ENCODE assay signal across 22 cellular contexts in genomic region chr6:8020083-8020482, GRCh38.
"Had no signal": no experiment of that assay in that cellular context is flagged by ENCODE, and none has a peak within 500 bp of the region (broad histone marks: within the 10 kb centered on the region; RNA-seq: fewer than 3 reads in every experiment).

No MANE protein-coding gene starts in this region.

- DNase-seq: dermis blood vessel endothelial cell; dorsolateral prefrontal cortex; effector CD4-positive, alpha-beta T cell; effector memory CD4-positive, alpha-beta T cell; erythroblast; esophagus squamous epithelium; foreskin fibroblast; foreskin melanocyte; gastrocnemius medialis; glutamatergic neuron; head of caudate nucleus; heart right ventricle; hippocampal formation; left cardiac atrium; left lung; left ventricle myocardium superior; lower lobe of right lung; mesendoderm; midbrain had no signal

- H3K36me3 ChIP-seq: gastrocnemius medialis had no signal

- ATAC-seq: esophagus mucosa, gastrocnemius medialis, heart right ventricle, left cardiac atrium, left lung, left ventricle myocardium superior, lower lobe of right lung had no signal

- H3K27ac ChIP-seq: coronary artery, dorsolateral prefrontal cortex, epithelial cell of prostate, esophagus squamous epithelium, gastrocnemius medialis, heart right ventricle, left lung, lower lobe of right lung had no signal

- H3K27me3 ChIP-seq: dorsolateral prefrontal cortex, esophagus squamous epithelium, gastrocnemius medialis, heart right ventricle, left lung had no signal

- H3K4me1 ChIP-seq: esophagus squamous epithelium, left lung, lower lobe of right lung had no signal

- H3K9me3 ChIP-seq: esophagus squamous epithelium, gastrocnemius medialis, heart right ventricle, left lung, lower lobe of right lung had no signal

- H3K4me3 ChIP-seq: coronary artery, dorsolateral prefrontal cortex, esophagus squamous epithelium, gastrocnemius medialis, heart right ventricle, left lung, lower lobe of right lung had no signal
